ENCODE assay signal across 1 cellular context in the genomic region with DNA sequence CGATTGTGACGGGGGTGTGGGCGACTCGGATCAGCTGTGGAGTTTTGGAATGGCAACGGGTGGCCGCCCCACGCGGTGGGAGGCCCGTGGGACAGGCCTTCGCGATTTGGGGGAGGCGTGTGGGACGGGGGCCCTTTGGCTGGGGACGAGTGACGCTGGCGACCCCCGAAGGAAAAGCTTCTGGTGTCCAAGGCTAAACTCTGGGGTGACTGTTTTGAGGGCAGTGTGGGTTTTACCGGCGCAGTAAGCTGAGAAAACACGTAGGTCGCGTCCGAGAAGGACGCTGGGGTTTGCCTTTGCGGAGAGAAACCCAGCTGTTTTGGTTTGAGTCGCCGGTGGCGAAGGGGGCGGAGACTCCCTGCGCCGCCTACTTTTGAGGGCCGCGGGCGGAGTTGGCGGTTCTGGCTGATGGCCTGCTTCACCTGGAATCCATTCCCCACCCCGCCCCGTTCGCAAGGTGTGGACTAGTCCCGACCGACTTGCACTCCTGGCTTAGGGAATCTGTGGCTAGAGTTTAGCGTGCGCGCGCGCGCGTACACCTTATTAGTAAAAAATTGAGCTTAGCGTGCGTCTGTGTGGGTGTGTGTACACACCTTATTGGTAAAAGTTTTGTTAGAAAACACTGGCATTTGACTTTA.
TF ChIP-seq lines count a peak whose summit lies in the region.

No MANE protein-coding gene starts in this region.

TF ChIP-seq in HepG2, 621 proteins besides CTCF, POLR2A, EP300 and RAD21 (continued from another document and continues in another):
- TF ChIP-seq, protein P1, sequence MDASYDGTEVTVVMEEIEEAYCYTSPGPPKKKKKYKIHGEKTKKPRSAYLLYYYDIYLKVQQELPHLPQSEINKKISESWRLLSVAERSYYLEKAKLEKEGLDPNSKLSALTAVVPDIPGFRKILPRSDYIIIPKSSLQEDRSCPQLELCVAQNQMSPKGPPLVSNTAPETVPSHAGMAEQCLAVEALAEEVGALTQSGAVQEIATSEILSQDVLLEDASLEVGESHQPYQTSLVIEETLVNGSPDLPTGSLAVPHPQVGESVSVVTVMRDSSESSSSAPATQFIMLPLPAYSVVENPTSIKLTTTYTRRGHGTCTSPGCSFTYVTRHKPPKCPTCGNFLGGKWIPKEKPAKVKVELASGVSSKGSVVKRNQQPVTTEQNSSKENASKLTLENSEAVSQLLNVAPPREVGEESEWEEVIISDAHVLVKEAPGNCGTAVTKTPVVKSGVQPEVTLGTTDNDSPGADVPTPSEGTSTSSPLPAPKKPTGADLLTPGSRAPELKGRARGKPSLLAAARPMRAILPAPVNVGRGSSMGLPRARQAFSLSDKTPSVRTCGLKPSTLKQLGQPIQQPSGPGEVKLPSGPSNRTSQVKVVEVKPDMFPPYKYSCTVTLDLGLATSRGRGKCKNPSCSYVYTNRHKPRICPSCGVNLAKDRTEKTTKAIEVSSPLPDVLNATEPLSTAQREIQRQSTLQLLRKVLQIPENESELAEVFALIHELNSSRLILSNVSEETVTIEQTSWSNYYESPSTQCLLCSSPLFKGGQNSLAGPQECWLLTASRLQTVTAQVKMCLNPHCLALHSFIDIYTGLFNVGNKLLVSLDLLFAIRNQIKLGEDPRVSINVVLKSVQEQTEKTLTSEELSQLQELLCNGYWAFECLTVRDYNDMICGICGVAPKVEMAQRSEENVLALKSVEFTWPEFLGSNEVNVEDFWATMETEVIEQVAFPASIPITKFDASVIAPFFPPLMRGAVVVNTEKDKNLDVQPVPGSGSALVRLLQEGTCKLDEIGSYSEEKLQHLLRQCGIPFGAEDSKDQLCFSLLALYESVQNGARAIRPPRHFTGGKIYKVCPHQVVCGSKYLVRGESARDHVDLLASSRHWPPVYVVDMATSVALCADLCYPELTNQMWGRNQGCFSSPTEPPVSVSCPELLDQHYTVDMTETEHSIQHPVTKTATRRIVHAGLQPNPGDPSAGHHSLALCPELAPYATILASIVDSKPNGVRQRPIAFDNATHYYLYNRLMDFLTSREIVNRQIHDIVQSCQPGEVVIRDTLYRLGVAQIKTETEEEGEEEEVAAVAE (CRISPR knock-in tag; IDR thresholded peaks at IDR 0.05; ENCODE audit: borderline replicate concordance): 0 out of 2 replicates have a peak, but pooled peaks have one; percentile 11
- peak; percentile 57; the same call in 1 of the 2 replicates for TF ChIP-seq PCBP1 (IDR thresholded peaks at IDR 0.05; ENCODE audit: borderline replicate concordance, low read depth, low read length)
- TF ChIP-seq CCDC6 (CRISPR knock-in tag; IDR thresholded peaks at IDR 0.05): 0 out of 2 replicates have a peak, but pooled peaks have one; percentile 29
- TF ChIP-seq HDAC2 (CRISPR knock-in tag; IDR thresholded peaks at IDR 0.05): 0 out of 2 replicates have a peak, but pooled peaks have one; percentile 28
- TF ChIP-seq ZBTB7B (CRISPR knock-in tag; IDR thresholded peaks at IDR 0.05): no peak; the same call in 1 of the 2 replicates
- 0 out of 2 replicates have a peak, but pooled peaks have one; percentile 29 for TF ChIP-seq ZNF670 (CRISPR knock-in tag; IDR thresholded peaks at IDR 0.05; ENCODE audit: borderline replicate concordance)
- TF ChIP-seq, protein P2, sequence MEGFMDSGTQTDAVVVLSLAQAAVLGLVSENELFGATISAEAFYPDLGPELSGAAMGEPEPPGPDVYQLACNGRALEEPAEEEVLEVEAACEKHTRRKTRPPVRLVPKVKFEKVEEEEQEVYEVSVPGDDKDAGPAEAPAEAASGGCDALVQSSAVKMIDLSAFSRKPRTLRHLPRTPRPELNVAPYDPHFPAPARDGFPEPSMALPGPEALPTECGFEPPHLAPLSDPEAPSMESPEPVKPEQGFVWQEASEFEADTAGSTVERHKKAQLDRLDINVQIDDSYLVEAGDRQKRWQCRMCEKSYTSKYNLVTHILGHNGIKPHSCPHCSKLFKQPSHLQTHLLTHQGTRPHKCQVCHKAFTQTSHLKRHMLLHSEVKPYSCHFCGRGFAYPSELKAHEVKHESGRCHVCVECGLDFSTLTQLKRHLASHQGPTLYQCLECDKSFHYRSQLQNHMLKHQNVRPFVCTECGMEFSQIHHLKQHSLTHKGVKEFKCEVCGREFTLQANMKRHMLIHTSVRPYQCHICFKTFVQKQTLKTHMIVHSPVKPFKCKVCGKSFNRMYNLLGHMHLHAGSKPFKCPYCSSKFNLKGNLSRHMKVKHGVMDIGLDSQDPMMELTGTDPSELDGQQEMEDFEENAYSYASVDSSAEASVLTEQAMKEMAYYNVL (CRISPR knock-in tag; IDR thresholded peaks at IDR 0.05; ENCODE audit: borderline replicate concordance): peak; percentile 39; the same call in 1 of the 2 replicates
- TF ChIP-seq HOXA3 (CRISPR knock-in tag; IDR thresholded peaks at IDR 0.05): peak; percentile 64; the same call in 1 of the 2 replicates
- TF ChIP-seq, protein P3, sequence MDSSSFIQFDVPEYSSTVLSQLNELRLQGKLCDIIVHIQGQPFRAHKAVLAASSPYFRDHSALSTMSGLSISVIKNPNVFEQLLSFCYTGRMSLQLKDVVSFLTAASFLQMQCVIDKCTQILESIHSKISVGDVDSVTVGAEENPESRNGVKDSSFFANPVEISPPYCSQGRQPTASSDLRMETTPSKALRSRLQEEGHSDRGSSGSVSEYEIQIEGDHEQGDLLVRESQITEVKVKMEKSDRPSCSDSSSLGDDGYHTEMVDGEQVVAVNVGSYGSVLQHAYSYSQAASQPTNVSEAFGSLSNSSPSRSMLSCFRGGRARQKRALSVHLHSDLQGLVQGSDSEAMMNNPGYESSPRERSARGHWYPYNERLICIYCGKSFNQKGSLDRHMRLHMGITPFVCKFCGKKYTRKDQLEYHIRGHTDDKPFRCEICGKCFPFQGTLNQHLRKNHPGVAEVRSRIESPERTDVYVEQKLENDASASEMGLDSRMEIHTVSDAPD (CRISPR knock-in tag; IDR thresholded peaks at IDR 0.05): peak; percentile 72; the same call in 1 of the 2 replicates
- TF ChIP-seq ZNF317 (CRISPR knock-in tag; IDR thresholded peaks at IDR 0.05): peak; percentile 51; the same call in 1 of the 2 replicates
- peak; percentile 11; the same call in 1 of the 2 replicates for TF ChIP-seq FLYWCH1 (CRISPR knock-in tag; IDR thresholded peaks at IDR 0.05)
- TF ChIP-seq BRCA1 (CRISPR knock-in tag; IDR thresholded peaks at IDR 0.05): peak; percentile 67; the same call in 1 of the 2 replicates
- TF ChIP-seq YEATS4 (CRISPR knock-in tag; IDR thresholded peaks at IDR 0.05; ENCODE audit: borderline replicate concordance): 0 out of 2 replicates have a peak, but pooled peaks have one; percentile 58
- TF ChIP-seq, protein P4, sequence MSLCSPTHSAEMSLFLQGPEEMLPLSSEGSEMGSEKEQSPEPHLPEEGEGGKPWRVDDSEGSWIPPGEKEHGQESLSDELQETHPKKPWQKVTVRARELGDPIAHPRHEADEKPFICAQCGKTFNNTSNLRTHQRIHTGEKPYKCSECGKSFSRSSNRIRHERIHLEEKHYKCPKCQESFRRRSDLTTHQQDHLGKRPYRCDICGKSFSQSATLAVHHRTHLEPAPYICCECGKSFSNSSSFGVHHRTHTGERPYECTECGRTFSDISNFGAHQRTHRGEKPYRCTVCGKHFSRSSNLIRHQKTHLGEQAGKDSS (CRISPR knock-in tag; IDR thresholded peaks at IDR 0.05; ENCODE audit: borderline replicate concordance, low read depth): 0 out of 2 replicates have a peak, but pooled peaks have one; percentile 17
- TF ChIP-seq, protein P5, sequence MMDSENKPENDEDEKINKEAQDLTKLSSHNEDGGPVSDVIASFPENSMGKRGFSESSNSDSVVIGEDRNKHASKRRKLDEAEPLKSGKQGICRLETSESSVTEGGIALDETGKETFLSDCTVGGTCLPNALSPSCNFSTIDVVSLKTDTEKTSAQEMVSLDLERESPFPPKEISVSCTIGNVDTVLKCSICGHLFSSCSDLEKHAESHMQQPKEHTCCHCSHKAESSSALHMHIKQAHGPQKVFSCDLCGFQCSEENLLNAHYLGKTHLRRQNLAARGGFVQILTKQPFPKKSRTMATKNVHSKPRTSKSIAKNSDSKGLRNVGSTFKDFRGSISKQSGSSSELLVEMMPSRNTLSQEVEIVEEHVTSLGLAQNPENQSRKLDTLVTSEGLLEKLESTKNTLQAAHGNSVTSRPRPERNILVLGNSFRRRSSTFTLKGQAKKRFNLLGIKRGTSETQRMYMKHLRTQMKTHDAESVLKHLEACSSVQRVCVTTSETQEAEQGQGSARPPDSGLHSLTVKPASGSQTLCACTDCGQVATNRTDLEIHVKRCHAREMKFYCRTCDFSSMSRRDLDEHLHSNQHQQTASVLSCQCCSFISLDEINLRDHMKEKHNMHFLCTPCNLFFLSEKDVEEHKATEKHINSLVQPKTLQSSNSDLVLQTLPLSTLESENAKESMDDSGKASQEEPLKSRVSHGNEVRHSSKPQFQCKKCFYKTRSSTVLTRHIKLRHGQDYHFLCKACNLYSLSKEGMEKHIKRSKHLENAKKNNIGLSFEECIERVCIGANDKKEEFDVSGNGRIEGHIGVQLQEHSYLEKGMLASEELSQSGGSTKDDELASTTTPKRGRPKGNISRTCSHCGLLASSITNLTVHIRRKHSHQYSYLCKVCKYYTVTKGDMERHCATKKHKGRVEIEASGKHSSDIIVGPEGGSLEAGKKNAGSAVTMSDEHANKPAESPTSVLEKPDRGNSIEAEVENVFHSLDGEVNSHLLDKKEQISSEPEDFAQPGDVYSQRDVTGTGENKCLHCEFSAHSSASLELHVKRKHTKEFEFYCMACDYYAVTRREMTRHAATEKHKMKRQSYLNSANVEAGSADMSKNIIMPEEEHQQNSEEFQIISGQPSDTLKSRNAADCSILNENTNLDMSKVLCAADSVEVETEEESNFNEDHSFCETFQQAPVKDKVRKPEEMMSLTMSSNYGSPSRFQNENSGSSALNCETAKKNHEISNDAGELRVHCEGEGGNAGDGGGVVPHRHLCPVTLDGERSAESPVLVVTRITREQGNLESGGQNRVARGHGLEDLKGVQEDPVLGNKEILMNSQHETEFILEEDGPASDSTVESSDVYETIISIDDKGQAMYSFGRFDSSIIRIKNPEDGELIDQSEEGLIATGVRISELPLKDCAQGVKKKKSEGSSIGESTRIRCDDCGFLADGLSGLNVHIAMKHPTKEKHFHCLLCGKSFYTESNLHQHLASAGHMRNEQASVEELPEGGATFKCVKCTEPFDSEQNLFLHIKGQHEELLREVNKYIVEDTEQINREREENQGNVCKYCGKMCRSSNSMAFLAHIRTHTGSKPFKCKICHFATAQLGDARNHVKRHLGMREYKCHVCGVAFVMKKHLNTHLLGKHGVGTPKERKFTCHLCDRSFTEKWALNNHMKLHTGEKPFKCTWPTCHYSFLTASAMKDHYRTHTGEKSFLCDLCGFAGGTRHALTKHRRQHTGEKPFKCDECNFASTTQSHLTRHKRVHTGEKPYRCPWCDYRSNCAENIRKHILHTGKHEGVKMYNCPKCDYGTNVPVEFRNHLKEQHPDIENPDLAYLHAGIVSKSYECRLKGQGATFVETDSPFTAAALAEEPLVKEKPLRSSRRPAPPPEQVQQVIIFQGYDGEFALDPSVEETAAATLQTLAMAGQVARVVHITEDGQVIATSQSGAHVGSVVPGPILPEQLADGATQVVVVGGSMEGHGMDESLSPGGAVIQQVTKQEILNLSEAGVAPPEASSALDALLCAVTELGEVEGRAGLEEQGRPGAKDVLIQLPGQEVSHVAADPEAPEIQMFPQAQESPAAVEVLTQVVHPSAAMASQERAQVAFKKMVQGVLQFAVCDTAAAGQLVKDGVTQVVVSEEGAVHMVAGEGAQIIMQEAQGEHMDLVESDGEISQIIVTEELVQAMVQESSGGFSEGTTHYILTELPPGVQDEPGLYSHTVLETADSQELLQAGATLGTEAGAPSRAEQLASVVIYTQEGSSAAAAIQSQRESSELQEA (CRISPR knock-in tag; IDR thresholded peaks at IDR 0.05; ENCODE audit: not compliant biosample characterization): peak; percentile 31
- 0 out of 2 replicates have a peak, but pooled peaks have one; percentile 45 for TF ChIP-seq ZNF138 (CRISPR knock-in tag; IDR thresholded peaks at IDR 0.05; ENCODE audit: low read depth)
- TF ChIP-seq MXI1 (IDR thresholded peaks at IDR 0.05; ENCODE audit: borderline replicate concordance, low read depth, low read length): peak; percentile 59; the same call in 1 of the 3 replicates
- TF ChIP-seq CAMTA2 (CRISPR knock-in tag; IDR thresholded peaks at IDR 0.05; ENCODE audit: borderline replicate concordance): no peak
- TF ChIP-seq ZNF564 (CRISPR knock-in tag; IDR thresholded peaks at IDR 0.05): no peak
- TF ChIP-seq ZNF431 (CRISPR knock-in tag; IDR thresholded peaks at IDR 0.05; ENCODE audit: borderline replicate concordance, low read depth): 0 out of 2 replicates have a peak, but pooled peaks have one; percentile 45
- no peak for TF ChIP-seq SOX13 (IDR thresholded peaks at IDR 0.05)
- TF ChIP-seq SOX13 (CRISPR knock-in tag; conservative IDR thresholded peaks at IDR 0.05 in 1 of 2, IDR thresholded peaks at IDR 0.05 in 1 of 2): peak in 1 of 2 experiments; percentile 37; a peak in 1 of 4 replicates
- no peak for TF ChIP-seq NCOR1 (IDR thresholded peaks at IDR 0.05; ENCODE audit: borderline replicate concordance, low read length)
- no peak for TF ChIP-seq MIER2 (CRISPR knock-in tag; IDR thresholded peaks at IDR 0.05)
- no peak; the same call in 1 of the 2 replicates for TF ChIP-seq CREM (IDR thresholded peaks at IDR 0.05)
- TF ChIP-seq CREM (CRISPR knock-in tag; IDR thresholded peaks at IDR 0.05): no peak
- TF ChIP-seq CBX5 (CRISPR knock-in tag; IDR thresholded peaks at IDR 0.05; ENCODE audit: borderline replicate concordance): peak; percentile 45; the same call in 1 of the 2 replicates
- 0 out of 2 replicates have a peak, but pooled peaks have one; percentile 12 for TF ChIP-seq ZNF678 (CRISPR knock-in tag; IDR thresholded peaks at IDR 0.05)
- TF ChIP-seq ZNF788 (CRISPR knock-in tag; IDR thresholded peaks at IDR 0.05; ENCODE audit: borderline replicate concordance): peak; percentile 62; the same call in 1 of the 2 replicates
- no peak; the same call in 1 of the 2 replicates for TF ChIP-seq FOXC1 (CRISPR knock-in tag; IDR thresholded peaks at IDR 0.05; ENCODE audit: borderline replicate concordance)
- TF ChIP-seq ZNF543 (CRISPR knock-in tag; IDR thresholded peaks at IDR 0.05): 0 out of 2 replicates have a peak, but pooled peaks have one; percentile 5
- peak; percentile 32 for TF ChIP-seq YY1 (IDR thresholded peaks at IDR 0.05; ENCODE audit: insufficient read depth, insufficient replicate concordance, low read depth, low read length)
- TF ChIP-seq ZNF615 (CRISPR knock-in tag; IDR thresholded peaks at IDR 0.05; ENCODE audit: borderline replicate concordance): no peak
- peak; percentile 84; the same call in 1 of the 2 replicates for TF ChIP-seq EED (CRISPR knock-in tag; IDR thresholded peaks at IDR 0.05)
- TF ChIP-seq, protein P6, sequence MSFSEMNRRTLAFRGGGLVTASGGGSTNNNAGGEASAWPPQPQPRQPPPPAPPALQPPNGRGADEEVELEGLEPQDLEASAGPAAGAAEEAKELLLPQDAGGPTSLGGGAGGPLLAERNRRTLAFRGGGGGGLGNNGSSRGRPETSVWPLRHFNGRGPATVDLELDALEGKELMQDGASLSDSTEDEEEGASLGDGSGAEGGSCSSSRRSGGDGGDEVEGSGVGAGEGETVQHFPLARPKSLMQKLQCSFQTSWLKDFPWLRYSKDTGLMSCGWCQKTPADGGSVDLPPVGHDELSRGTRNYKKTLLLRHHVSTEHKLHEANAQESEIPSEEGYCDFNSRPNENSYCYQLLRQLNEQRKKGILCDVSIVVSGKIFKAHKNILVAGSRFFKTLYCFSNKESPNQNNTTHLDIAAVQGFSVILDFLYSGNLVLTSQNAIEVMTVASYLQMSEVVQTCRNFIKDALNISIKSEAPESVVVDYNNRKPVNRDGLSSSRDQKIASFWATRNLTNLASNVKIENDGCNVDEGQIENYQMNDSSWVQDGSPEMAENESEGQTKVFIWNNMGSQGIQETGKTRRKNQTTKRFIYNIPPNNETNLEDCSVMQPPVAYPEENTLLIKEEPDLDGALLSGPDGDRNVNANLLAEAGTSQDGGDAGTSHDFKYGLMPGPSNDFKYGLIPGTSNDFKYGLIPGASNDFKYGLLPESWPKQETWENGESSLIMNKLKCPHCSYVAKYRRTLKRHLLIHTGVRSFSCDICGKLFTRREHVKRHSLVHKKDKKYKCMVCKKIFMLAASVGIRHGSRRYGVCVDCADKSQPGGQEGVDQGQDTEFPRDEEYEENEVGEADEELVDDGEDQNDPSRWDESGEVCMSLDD (CRISPR knock-in tag; IDR thresholded peaks at IDR 0.05; ENCODE audit: borderline replicate concordance): no peak
